ENCODE assay signal across 15 cellular contexts in the genomic region with DNA sequence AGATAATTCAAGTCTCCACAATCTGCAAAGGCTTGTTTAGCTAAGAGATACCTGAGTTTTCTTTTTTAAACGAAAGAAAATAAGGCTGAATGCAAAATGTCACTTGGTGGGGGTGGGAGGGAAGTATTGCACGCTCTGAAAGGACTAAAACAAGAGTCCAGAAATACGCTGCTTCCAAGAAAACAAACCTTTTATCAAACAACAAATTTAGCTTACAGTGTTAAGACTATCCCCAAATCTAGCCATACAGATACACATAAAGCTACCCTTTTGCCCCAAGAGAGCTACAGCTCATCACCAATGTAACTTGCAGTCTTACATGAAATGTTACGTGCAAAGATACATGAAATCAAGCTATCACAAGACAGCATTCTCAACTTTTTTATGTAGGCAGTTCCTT.
DNase-seq lines count a peak whose midpoint lies in the region; ATAC-seq, FAIRE-seq and TF ChIP-seq lines count a peak whose summit lies in the region.
"Had no signal": no experiment of that assay in that cellular context is flagged by ENCODE, and none has a peak within 500 bp of the region (broad histone marks: within the 10 kb centered on the region; RNA-seq: fewer than 3 reads in every experiment).

No MANE protein-coding gene starts in this region.

- H3K4me2 ChIP-seq in mammary epithelial cell (ENCODE audit: insufficient read depth, low read depth, low read length) = peak overlapping the region; percentile 78

- no peak for TF ChIP-seq EP300 in upper lobe of left lung (IDR thresholded peaks at IDR 0.05)

- 16% methylated on average over 4 of the region's 4 CpGs for WGBS in mammary epithelial cell (ENCODE audit: low coverage, missing lambda C conversion rate)
- WGBS in upper lobe of left lung, 2 donors = 67 to 68% methylated on average over 4 of the region's 4 CpGs

- H3K4me3 Mint-ChIP-seq in MCF 10A (ENCODE audit: unreplicated experiment) = no peak overlapping the region
- peak overlapping the region; percentile 7 for H3K4me3 Mint-ChIP-seq in mesothelial cell of epicardium
- H3K4me3 Mint-ChIP-seq: H9 had no signal

- no peaks in the 10 kb centered on the region for H3K9me3 ChIP-seq in breast epithelium
- no peaks in the 10 kb centered on the region for H3K9me3 ChIP-seq in mammary epithelial cell (replicated peaks; ENCODE audit: insufficient read depth, low read length)
- H3K9me3 ChIP-seq in upper lobe of left lung = no peaks in the 10 kb centered on the region
- H3K9me3 ChIP-seq: mucosa of descending colon had no signal

- H3K4me1 Mint-ChIP-seq in MCF 10A (ENCODE audit: insufficient read depth, unreplicated experiment) (peaks cover 48% of the 10 kb centered on the region), mesothelial cell of epicardium (peaks cover 67% of the 10 kb centered on the region)

- TF ChIP-seq CTCF in breast epithelium (IDR thresholded peaks at IDR 0.05) = no peak
- TF ChIP-seq CTCF in MCF 10A (IDR thresholded peaks at IDR 0.05; ENCODE audit: unreplicated experiment) = no peak
- TF ChIP-seq CTCF in mammary epithelial cell (conservative IDR thresholded peaks at IDR 0.05 in 1 of 2, IDR thresholded peaks at IDR 0.05 in 1 of 2; ENCODE audit: extremely low read depth in 1 of 2, insufficient read depth in 1 of 2, low read depth in 1 of 2, low read length in 2 of 2) = no peak
- no peak for TF ChIP-seq CTCF in mesothelial cell of epicardium (IDR thresholded peaks at IDR 0.05; ENCODE audit: unreplicated experiment)
- no peak for TF ChIP-seq CTCF in upper lobe of left lung (IDR thresholded peaks at IDR 0.05)

- TF ChIP-seq POLR2A in breast epithelium (IDR thresholded peaks at IDR 0.05) = no peak
- TF ChIP-seq POLR2A in upper lobe of left lung (IDR thresholded peaks at IDR 0.05) = no peak
- TF ChIP-seq POLR2A in GM12892 (IDR thresholded peaks at IDR 0.05; ENCODE audit: low read depth, low read length) = no peak

- BruUV-seq in MCF 10A (replicated peaks; lab: Mats Ljungman, UMichigan) (no TSS peak), mammary epithelial cell (replicated peaks; lab: Mats Ljungman, UMichigan) (no TSS peak)

- H2AFZ ChIP-seq in mammary epithelial cell (ENCODE audit: low read depth, low read length) = peak overlapping the region; percentile 5

- H3K79me2 ChIP-seq in mammary epithelial cell (ENCODE audit: insufficient read depth, low read length) = peaks cover 89% of the 10 kb centered on the region

- DNase-seq in breast epithelium (ENCODE audit: low spot score in 2 of 2) (no peak), MCF 10A (ENCODE audit: unreplicated experiment) (no peak), mammary epithelial cell (no peak), mesothelial cell of epicardium (ENCODE audit: low spot score in 2 of 2, unreplicated experiment in 2 of 2) (no peak), upper lobe of left lung (no peak), GM12892 (ENCODE audit: insufficient read length) (no peak), NCI-H2107 treated with DMSO at 0.1 percent for 48 hours (lab: John Stamatoyannopoulos, UW; ENCODE audit: unreplicated experiment) (no peak), NCI-H526 (lab: John Stamatoyannopoulos, UW) (no peak)
- DNase-seq: activated T-cell treated with anti-CD3 and anti-CD28 coated beads for 4 hours, EL, H9, mucosa of descending colon, NCI-H510A, RPMI8226, trophoblast cell had no signal

- POLR2A ChIA-PET in MCF 10A (lab: Yijun Ruan, JAX) = interaction anchor here (0.7 to 11.8 kb wide), 10 partner anchors 8 to 629 kb away, joined by 3 to 219 read pairs (median 11); partner anchors contain the start of gene FOXP1

- intact Hi-C loops in breast epithelium (cut with DNase I; ENCODE audit: low total_unique reads) (loop anchor here (10.0 kb wide), 2 partner anchors 76 to 244 kb away; no protein-coding TSS in a partner anchor), MCF 10A (cut with micrococcal nuclease) (loop anchor here (5.0 to 10.0 kb wide), 4 partner anchors 241 to 621 kb away; no protein-coding TSS in a partner anchor), mammary epithelial cell (cut with micrococcal nuclease) (loop anchor here (5.0 kb wide), 1 partner anchor 381 kb away; no protein-coding TSS in a partner anchor)

- H3K4me1 ChIP-seq in breast epithelium (no peaks in the 10 kb centered on the region), mammary epithelial cell (ENCODE audit: insufficient read depth, low read length) (peaks cover 51% of the 10 kb centered on the region), upper lobe of left lung (peaks cover 37 to 77% (median 50%) of the 10 kb centered on the region in 4 donors)

- CTCF ChIA-PET in MCF 10A (lab: Yijun Ruan, JAX) (interaction anchor here (0.5 to 3.0 kb wide), 14 partner anchors 9 to 620 kb away, joined by 3 to 15 read pairs (median 3); partner anchors contain the start of gene FOXP1), mammary epithelial cell (lab: Charles Lee; ENCODE audit: low non-redundant PET) (no interaction called here)

- H3K27me3 ChIP-seq in breast epithelium (no peaks in the 10 kb centered on the region), mammary epithelial cell (ENCODE audit: insufficient read depth, low read length) (no peaks in the 10 kb centered on the region), upper lobe of left lung (no peaks in the 10 kb centered on the region)

- no peak for FAIRE-seq in GM12892 (lab: Jason Lieb, UNC)

- no peak for ATAC-seq in upper lobe of left lung (ENCODE audit: low FRiP score in 2 of 2)
- ATAC-seq: mucosa of descending colon had no signal

- H3K27ac ChIP-seq in breast epithelium (peak overlapping the region; percentile 98), mammary epithelial cell (ENCODE audit: insufficient read depth, low read depth, low read length) (peak overlapping the region; percentile 98), upper lobe of left lung (peak overlapping the region; percentile 19 to 93 (median 47))

- H3K27me3 Mint-ChIP-seq in MCF 10A (ENCODE audit: insufficient read depth, unreplicated experiment) (no peaks in the 10 kb centered on the region), mesothelial cell of epicardium (ENCODE audit: low read depth) (no peaks in the 10 kb centered on the region)

- dilution Hi-C loops in mammary epithelial cell (cut with HindIII; ENCODE audit: low sequenced_read_pairs) = loop anchor here (5.0 kb wide), 2 partner anchors 79 to 521 kb away; partner anchors contain the start of gene FOXP1

- H3K36me3 Mint-ChIP-seq in MCF 10A (ENCODE audit: insufficient read depth, unreplicated experiment) (peaks cover 5% of the 10 kb centered on the region), mesothelial cell of epicardium (no peaks in the 10 kb centered on the region)

- H3K36me3 ChIP-seq in breast epithelium = no peaks in the 10 kb centered on the region
- H3K36me3 ChIP-seq in mammary epithelial cell (ENCODE audit: insufficient read depth, low read length) = no peaks in the 10 kb centered on the region
- H3K36me3 ChIP-seq in upper lobe of left lung = no peaks in the 10 kb centered on the region

- H3K4me3 ChIP-seq in breast epithelium (peak overlapping the region; percentile 4 to 83 (median 70)), mammary epithelial cell (replicated peaks in 1 of 3; ENCODE audit: insufficient read depth in 1 of 3, low read depth in 2 of 3, low read length in 3 of 3) (peak overlapping the region; percentile 18 to 83 (median 62)), upper lobe of left lung (peak overlapping the region in 2 of 4 donors; percentile 70 to 78)
- H3K4me3 ChIP-seq: mucosa of descending colon had no signal

- in situ Hi-C loops in mammary epithelial cell (cut with MboI; ENCODE audit: low sequenced_read_pairs in 2 of 2) = loop anchor here (10.0 to 25.0 kb wide), 3 partner anchors 346 to 526 kb away; partner anchors contain the start of gene FOXP1 (in 2 of the 2)

- H4K20me1 ChIP-seq in mammary epithelial cell (ENCODE audit: insufficient read depth, low read length) = no peaks in the 10 kb centered on the region

- peak overlapping the region; percentile 97 for H3K9ac ChIP-seq in mammary epithelial cell (ENCODE audit: insufficient read depth, low read length)

- H3K9me3 Mint-ChIP-seq in MCF 10A (ENCODE audit: unreplicated experiment) = no peaks in the 10 kb centered on the region
- no peaks in the 10 kb centered on the region for H3K9me3 Mint-ChIP-seq in mesothelial cell of epicardium
- H3K9me3 Mint-ChIP-seq: H9 had no signal

- H3K27ac Mint-ChIP-seq in MCF 10A (ENCODE audit: low read depth, unreplicated experiment) (no peak overlapping the region), mesothelial cell of epicardium (no peak overlapping the region)
- H3K27ac Mint-ChIP-seq: H9 had no signal

Comparison
In these comparisons a context has a peak if more than half of its experiments do, and no peak if none do; other contexts are left out.
1. H3K27ac ChIP-seq: peak in every context shown above with its lines; median percentile 98 in breast epithelium; 98 in mammary epithelial cell; 47 in upper lobe of left lung.